Comparison of ENCODE assay signal across 1 cellular context in the genomic region with DNA sequence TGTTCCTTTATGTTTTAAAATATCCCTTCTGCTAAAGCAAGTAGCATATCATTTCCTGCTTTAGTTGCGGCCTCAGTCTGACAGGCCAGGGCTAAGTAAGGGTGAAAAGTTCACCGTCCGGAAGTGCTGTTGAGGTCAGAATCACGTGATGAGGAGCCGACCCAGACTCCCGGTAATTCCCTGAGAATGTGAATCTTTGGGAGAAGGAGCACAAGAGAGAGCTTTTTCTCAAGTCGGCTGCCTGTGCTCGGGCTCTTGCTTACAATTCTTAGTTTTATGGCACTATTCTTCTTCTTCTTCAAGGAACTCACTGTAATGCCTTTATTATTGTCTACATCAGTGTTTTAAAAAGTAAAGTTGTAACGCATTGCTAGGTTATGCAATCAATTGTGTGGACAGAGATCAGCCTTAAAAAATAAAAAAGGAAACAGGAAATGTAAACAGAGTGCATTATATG.
A peak's percentile ranks its signal among the peaks of the same experiment; 100 is the strongest.
TF ChIP-seq lines count a peak whose summit lies in the region.

No MANE protein-coding gene starts in this region.

TF ChIP-seq in SK-N-SH, 30 proteins besides CTCF, POLR2A, EP300 and RAD21 (continued from another document):
- TF ChIP-seq, protein P1, sequence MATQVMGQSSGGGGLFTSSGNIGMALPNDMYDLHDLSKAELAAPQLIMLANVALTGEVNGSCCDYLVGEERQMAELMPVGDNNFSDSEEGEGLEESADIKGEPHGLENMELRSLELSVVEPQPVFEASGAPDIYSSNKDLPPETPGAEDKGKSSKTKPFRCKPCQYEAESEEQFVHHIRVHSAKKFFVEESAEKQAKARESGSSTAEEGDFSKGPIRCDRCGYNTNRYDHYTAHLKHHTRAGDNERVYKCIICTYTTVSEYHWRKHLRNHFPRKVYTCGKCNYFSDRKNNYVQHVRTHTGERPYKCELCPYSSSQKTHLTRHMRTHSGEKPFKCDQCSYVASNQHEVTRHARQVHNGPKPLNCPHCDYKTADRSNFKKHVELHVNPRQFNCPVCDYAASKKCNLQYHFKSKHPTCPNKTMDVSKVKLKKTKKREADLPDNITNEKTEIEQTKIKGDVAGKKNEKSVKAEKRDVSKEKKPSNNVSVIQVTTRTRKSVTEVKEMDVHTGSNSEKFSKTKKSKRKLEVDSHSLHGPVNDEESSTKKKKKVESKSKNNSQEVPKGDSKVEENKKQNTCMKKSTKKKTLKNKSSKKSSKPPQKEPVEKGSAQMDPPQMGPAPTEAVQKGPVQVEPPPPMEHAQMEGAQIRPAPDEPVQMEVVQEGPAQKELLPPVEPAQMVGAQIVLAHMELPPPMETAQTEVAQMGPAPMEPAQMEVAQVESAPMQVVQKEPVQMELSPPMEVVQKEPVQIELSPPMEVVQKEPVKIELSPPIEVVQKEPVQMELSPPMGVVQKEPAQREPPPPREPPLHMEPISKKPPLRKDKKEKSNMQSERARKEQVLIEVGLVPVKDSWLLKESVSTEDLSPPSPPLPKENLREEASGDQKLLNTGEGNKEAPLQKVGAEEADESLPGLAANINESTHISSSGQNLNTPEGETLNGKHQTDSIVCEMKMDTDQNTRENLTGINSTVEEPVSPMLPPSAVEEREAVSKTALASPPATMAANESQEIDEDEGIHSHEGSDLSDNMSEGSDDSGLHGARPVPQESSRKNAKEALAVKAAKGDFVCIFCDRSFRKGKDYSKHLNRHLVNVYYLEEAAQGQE (IDR thresholded peaks at IDR 0.05; ENCODE audit: low read depth, low read length), result 0 out of 2 replicates have a peak, but pooled peaks have one; percentile 23
- TF ChIP-seq TCF12 (IDR thresholded peaks at IDR 0.05) (peak; percentile 63; the same call in 1 of the 2 replicates), MEF2A (IDR thresholded peaks at IDR 0.05; ENCODE audit: borderline replicate concordance, low read depth) (no peak), FOXJ3 (CRISPR knock-in tag; IDR thresholded peaks at IDR 0.05) (no peak), NFIC (IDR thresholded peaks at IDR 0.05; ENCODE audit: borderline replicate concordance) (peak; percentile 15; the same call in 1 of the 2 replicates), RXRA (IDR thresholded peaks at IDR 0.05; ENCODE audit: borderline replicate concordance, low read depth) (peak; percentile 100), TAF1 (IDR thresholded peaks at IDR 0.05; ENCODE audit: borderline replicate concordance, low read depth, low read length) (no peak), EZH2phosphoT487 (IDR thresholded peaks at IDR 0.05; ENCODE audit: borderline replicate concordance, low read depth) (no peak), RFX5 (IDR thresholded peaks at IDR 0.05; ENCODE audit: low read length) (no peak), GABPA (IDR thresholded peaks at IDR 0.05; ENCODE audit: low read depth) (peak; percentile 45), SIN3A (IDR thresholded peaks at IDR 0.05; ENCODE audit: borderline replicate concordance, low read depth, low read length) (0 out of 2 replicates have a peak, but pooled peaks have one; percentile 35), RCOR1 (IDR thresholded peaks at IDR 0.05; ENCODE audit: low read length) (no peak), SMC3 (IDR thresholded peaks at IDR 0.05; ENCODE audit: low read depth, low read length) (peak; percentile 11; the same call in 1 of the 2 replicates), JUND (IDR thresholded peaks at IDR 0.05) (peak; percentile 38), TEAD4 (IDR thresholded peaks at IDR 0.05; ENCODE audit: borderline replicate concordance, insufficient read depth) (no peak), MXI1 (IDR thresholded peaks at IDR 0.05; ENCODE audit: low read depth, low read length) (peak; percentile 17; the same call in 1 of the 2 replicates), ELF1 (IDR thresholded peaks at IDR 0.05) (peak; percentile 70), CHD2 (IDR thresholded peaks at IDR 0.05; ENCODE audit: low read length, partially characterized antibody) (peak; percentile 28), GATA2 (CRISPR knock-in tag; IDR thresholded peaks at IDR 0.05) (no peak), YY1 (IDR thresholded peaks at IDR 0.05; ENCODE audit: low read depth) (no peak)
- TF ChIP-seq, protein P2, sequence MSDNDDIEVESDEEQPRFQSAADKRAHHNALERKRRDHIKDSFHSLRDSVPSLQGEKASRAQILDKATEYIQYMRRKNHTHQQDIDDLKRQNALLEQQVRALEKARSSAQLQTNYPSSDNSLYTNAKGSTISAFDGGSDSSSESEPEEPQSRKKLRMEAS (IDR thresholded peaks at IDR 0.05; ENCODE audit: low read depth), result peak; percentile 60; the same call in 1 of the 2 replicates
- TF ChIP-seq, protein P3, sequence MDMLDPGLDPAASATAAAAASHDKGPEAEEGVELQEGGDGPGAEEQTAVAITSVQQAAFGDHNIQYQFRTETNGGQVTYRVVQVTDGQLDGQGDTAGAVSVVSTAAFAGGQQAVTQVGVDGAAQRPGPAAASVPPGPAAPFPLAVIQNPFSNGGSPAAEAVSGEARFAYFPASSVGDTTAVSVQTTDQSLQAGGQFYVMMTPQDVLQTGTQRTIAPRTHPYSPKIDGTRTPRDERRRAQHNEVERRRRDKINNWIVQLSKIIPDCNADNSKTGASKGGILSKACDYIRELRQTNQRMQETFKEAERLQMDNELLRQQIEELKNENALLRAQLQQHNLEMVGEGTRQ (IDR thresholded peaks at IDR 0.05; ENCODE audit: borderline replicate concordance, low read depth, low read length), result peak; percentile 49; the same call in 1 of the 2 replicates
- TF ChIP-seq, protein P4, sequence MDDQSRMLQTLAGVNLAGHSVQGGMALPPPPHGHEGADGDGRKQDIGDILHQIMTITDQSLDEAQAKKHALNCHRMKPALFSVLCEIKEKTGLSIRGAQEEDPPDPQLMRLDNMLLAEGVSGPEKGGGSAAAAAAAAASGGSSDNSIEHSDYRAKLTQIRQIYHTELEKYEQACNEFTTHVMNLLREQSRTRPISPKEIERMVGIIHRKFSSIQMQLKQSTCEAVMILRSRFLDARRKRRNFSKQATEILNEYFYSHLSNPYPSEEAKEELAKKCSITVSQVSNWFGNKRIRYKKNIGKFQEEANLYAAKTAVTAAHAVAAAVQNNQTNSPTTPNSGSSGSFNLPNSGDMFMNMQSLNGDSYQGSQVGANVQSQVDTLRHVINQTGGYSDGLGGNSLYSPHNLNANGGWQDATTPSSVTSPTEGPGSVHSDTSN (IDR thresholded peaks at IDR 0.05), result peak; percentile 68
- TF ChIP-seq, protein P5, sequence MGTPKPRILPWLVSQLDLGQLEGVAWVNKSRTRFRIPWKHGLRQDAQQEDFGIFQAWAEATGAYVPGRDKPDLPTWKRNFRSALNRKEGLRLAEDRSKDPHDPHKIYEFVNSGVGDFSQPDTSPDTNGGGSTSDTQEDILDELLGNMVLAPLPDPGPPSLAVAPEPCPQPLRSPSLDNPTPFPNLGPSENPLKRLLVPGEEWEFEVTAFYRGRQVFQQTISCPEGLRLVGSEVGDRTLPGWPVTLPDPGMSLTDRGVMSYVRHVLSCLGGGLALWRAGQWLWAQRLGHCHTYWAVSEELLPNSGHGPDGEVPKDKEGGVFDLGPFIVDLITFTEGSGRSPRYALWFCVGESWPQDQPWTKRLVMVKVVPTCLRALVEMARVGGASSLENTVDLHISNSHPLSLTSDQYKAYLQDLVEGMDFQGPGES (IDR thresholded peaks at IDR 0.05; ENCODE audit: low read depth, low read length), result no peak
